In the genomic region with DNA sequence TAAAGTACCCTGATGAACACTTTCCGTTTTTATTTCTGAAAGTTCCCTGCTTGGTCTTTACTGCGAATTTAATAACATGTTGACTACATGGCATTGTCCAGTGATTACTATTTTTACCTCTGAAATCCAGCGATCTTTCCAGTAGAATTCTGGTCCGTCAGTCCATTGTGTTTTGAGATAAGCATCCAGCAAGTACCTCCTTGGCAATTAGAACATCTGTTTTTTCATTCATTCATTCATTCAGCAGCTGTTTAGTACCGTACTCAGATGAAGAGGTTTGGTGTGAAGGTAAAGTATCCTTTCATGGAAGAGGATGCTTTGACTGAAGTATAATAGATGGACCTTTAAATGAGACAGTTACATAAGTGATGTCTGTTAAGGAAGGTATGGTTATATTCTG, we compare ENCODE assay signal across 8 cellular contexts. TPM values are rescaled to one million over a fixed set of nuclear protein-coding genes. Genes with fewer than 3 reads are reported as not detected.
DNase-seq lines count a peak whose midpoint lies in the region; ATAC-seq and TF ChIP-seq lines count a peak whose summit lies in the region.

No MANE protein-coding gene starts in this region.

- POLR2A ChIA-PET in activated naive CD8-positive, alpha-beta T cell treated with anti-CD3 and anti-CD28 coated beads, Interleukin-2, amount 10 ng/mL, durations not matched to agents 7 days and 5 days (lab: Charles Lee) = no interaction called here

- peaks cover 6% of the 10 kb centered on the region for H3K9me3 Mint-ChIP-seq in activated T-cell treated with anti-CD3 and anti-CD28 coated beads, Interleukin-2, amount 50 U/mL, for 24 hours
- H3K9me3 Mint-ChIP-seq in activated naive CD8-positive, alpha-beta T cell treated with anti-CD3 and anti-CD28 coated beads, Interleukin-2, amount 10 ng/mL, durations not matched to agents 7 days and 5 days = no peaks in the 10 kb centered on the region

- no peaks in the 10 kb centered on the region for H3K36me3 ChIP-seq in tibial nerve

- H3K4me1 Mint-ChIP-seq in activated T-cell treated with anti-CD3 and anti-CD28 coated beads, Interleukin-2, amount 50 U/mL, for 24 hours (ENCODE audit: low read depth) = peaks cover 51% of the 10 kb centered on the region
- peaks cover 33% of the 10 kb centered on the region for H3K4me1 Mint-ChIP-seq in activated naive CD8-positive, alpha-beta T cell treated with anti-CD3 and anti-CD28 coated beads, Interleukin-2, amount 10 ng/mL, durations not matched to agents 7 days and 5 days

- peaks cover 6% of the 10 kb centered on the region for H3K36me3 Mint-ChIP-seq in activated T-cell treated with anti-CD3 and anti-CD28 coated beads, Interleukin-2, amount 50 U/mL, for 24 hours (ENCODE audit: low read depth)
- H3K36me3 Mint-ChIP-seq in activated naive CD8-positive, alpha-beta T cell treated with anti-CD3 and anti-CD28 coated beads, Interleukin-2, amount 10 ng/mL, durations not matched to agents 7 days and 5 days = peaks cover 5% of the 10 kb centered on the region

- peaks cover 0 to 35% (median 2%) of the 10 kb centered on the region in 4 donors for H3K4me1 ChIP-seq in tibial nerve

- no peak for TF ChIP-seq POLR2A in tibial nerve (IDR thresholded peaks at IDR 0.05)

- peak overlapping the region; percentile 70 for H3K27ac Mint-ChIP-seq in activated T-cell treated with anti-CD3 and anti-CD28 coated beads, Interleukin-2, amount 50 U/mL, for 24 hours
- peak overlapping the region; percentile 84 for H3K27ac Mint-ChIP-seq in activated naive CD8-positive, alpha-beta T cell treated with anti-CD3 and anti-CD28 coated beads, Interleukin-2, amount 10 ng/mL, durations not matched to agents 7 days and 5 days

- H3K27ac ChIP-seq in tibial nerve = peak overlapping the region in 3 of 4 donors; percentile 97 to 99 (median 99)

- TF ChIP-seq CTCF in tibial nerve (IDR thresholded peaks at IDR 0.05) = no peak

- peak overlapping the region; percentile 75 to 97 (median 94) for H3K4me3 ChIP-seq in tibial nerve

- no peak for ATAC-seq in activated naive CD8-positive, alpha-beta T cell treated with anti-CD3 and anti-CD28 coated beads, Interleukin-2, amount 10 ng/mL, durations not matched to agents 7 days and 5 days (ENCODE audit: low read depth)
- no peak for ATAC-seq in HG02885 (IDR thresholded peaks at IDR 0.05; ENCODE audit: poor library complexity, unreplicated experiment)

- H3K27me3 ChIP-seq in tibial nerve = no peaks in the 10 kb centered on the region

- WGBS in tibial nerve, 2 donors = 11% methylated on average over 5 of the region's 5 CpGs

- peak overlapping the region; percentile 79 for H3K4me3 Mint-ChIP-seq in activated T-cell treated with anti-CD3 and anti-CD28 coated beads, Interleukin-2, amount 50 U/mL, for 24 hours
- H3K4me3 Mint-ChIP-seq in activated naive CD8-positive, alpha-beta T cell treated with anti-CD3 and anti-CD28 coated beads, Interleukin-2, amount 10 ng/mL, durations not matched to agents 7 days and 5 days = peak overlapping the region; percentile 89

- no peak for TF ChIP-seq EP300 in tibial nerve (IDR thresholded peaks at IDR 0.05)

- no peaks in the 10 kb centered on the region for H3K9me3 ChIP-seq in tibial nerve

- H3K27me3 Mint-ChIP-seq in activated T-cell treated with anti-CD3 and anti-CD28 coated beads, Interleukin-2, amount 50 U/mL, for 24 hours = no peaks in the 10 kb centered on the region
- no peaks in the 10 kb centered on the region for H3K27me3 Mint-ChIP-seq in activated naive CD8-positive, alpha-beta T cell treated with anti-CD3 and anti-CD28 coated beads, Interleukin-2, amount 10 ng/mL, durations not matched to agents 7 days and 5 days

- no peak for DNase-seq in activated T-cell treated with anti-CD3 and anti-CD28 coated beads, Interleukin-2, amount 50 U/mL, for 24 hours
- DNase-seq in activated T-cell treated with anti-CD3 and anti-CD28 coated beads for 4 hours = no peak
- DNase-seq in activated naive CD8-positive, alpha-beta T cell treated with anti-CD3 and anti-CD28 coated beads, Interleukin-2, amount 10 ng/mL, durations not matched to agents 7 days and 5 days = no peak
- peak; percentile 7 for DNase-seq in kidney tubule cell (ENCODE audit: low spot score)
- DNase-seq in tibial nerve (ENCODE audit: low spot score in 2 of 2) = no peak
- DNase-seq in DMS79 (lab: John Stamatoyannopoulos, UW) = no peak
- no peak for DNase-seq in HCEC 1CT

RNA-seq across cellular contexts. Expression of a gene that starts 1.1 kb away (rescaled TPM):
- 10 to 100 TPM; 32.7 to 34.5 TPM for total RNA-seq in activated naive CD8-positive, alpha-beta T cell treated with anti-CD3 and anti-CD28 coated beads, Interleukin-2, amount 10 ng/mL, durations not matched to agents 7 days and 5 days
- 10 to 100 TPM; 53.4 to 65.6 (median 62.2) TPM for total RNA-seq in tibial nerve

RNA-seq across cellular contexts. Expression of a gene that starts 33.1 kb away (rescaled TPM):
- total RNA-seq in activated naive CD8-positive, alpha-beta T cell treated with anti-CD3 and anti-CD28 coated beads, Interleukin-2, amount 10 ng/mL, durations not matched to agents 7 days and 5 days = not detected
- under 1 TPM in 1 of 4 donors, not detected in 3; 0.21 TPM for total RNA-seq in tibial nerve
